In genomic region chr11:134574425-134574824, GRCh38 we compare ENCODE assay signal across 20 cellular contexts.
"Had no signal": no experiment of that assay in that cellular context is flagged by ENCODE, and none has a peak within 500 bp of the region (broad histone marks: within the 10 kb centered on the region; RNA-seq: fewer than 3 reads in every experiment).

No MANE protein-coding gene starts in this region.

- H3K4me3 Mint-ChIP-seq: activated CD4-positive, alpha-beta memory T cell treated with anti-CD3 and anti-CD28 coated beads, Interleukin-2, amount 10 ng/mL, durations not matched to agents 7 days and 5 days; naive B cell; neural crest cell; stimulated activated effector memory CD8-positive, alpha-beta T cell treated with anti-CD3 and anti-CD28 coated beads, Interleukin-12 subunit alpha, Interleukin-12 subunit beta, amount 100 ng/mL, for 72 hours; T-helper 2 cell treated with Interferon-gamma antibody and Interleukin-4, amounts not matched to agents 5 μg/mL and 100 μg/mL, for 36 hours had no signal

- H3K36me3 ChIP-seq: adrenal gland, left lung, pancreas, right lobe of liver, thoracic aorta, upper lobe of left lung had no signal

- H3K4me1 ChIP-seq: adrenal gland, foreskin keratinocyte, left lung, pancreas, right lobe of liver, upper lobe of left lung had no signal

- H3K4me2 ChIP-seq: smooth muscle cell had no signal

- H3K9me3 Mint-ChIP-seq: activated CD4-positive, alpha-beta memory T cell treated with anti-CD3 and anti-CD28 coated beads, Interleukin-2, amount 10 ng/mL, durations not matched to agents 7 days and 5 days; activated naive CD4-positive, alpha-beta T cell treated with anti-CD3 and anti-CD28 coated beads, Interleukin-2, amount 50 U/mL, for 72 hours; neural crest cell; stimulated activated effector memory CD8-positive, alpha-beta T cell treated with anti-CD3 and anti-CD28 coated beads, Interleukin-12 subunit alpha, Interleukin-12 subunit beta, amount 100 ng/mL, for 72 hours; T-helper 2 cell treated with Interferon-gamma antibody and Interleukin-4, amounts not matched to agents 5 μg/mL and 100 μg/mL, for 36 hours had no signal

- H3K27me3 Mint-ChIP-seq: naive B cell had no signal

- H3K4me3 ChIP-seq: adrenal gland, left lung, pancreas, right lobe of liver, SK-N-MC, smooth muscle cell, thoracic aorta, upper lobe of left lung had no signal

- H3K9me3 ChIP-seq: adrenal gland, left lung, pancreas, right lobe of liver, thoracic aorta, upper lobe of left lung had no signal

- H3K27ac ChIP-seq: adrenal gland, epithelial cell of prostate, foreskin keratinocyte, left lung, pancreas, right lobe of liver, SK-N-MC, thoracic aorta, upper lobe of left lung had no signal

- H3K27ac Mint-ChIP-seq: activated CD4-positive, alpha-beta memory T cell treated with anti-CD3 and anti-CD28 coated beads, Interleukin-2, amount 10 ng/mL, durations not matched to agents 7 days and 5 days; naive B cell; stimulated activated effector memory CD8-positive, alpha-beta T cell treated with anti-CD3 and anti-CD28 coated beads, Interleukin-12 subunit alpha, Interleukin-12 subunit beta, amount 100 ng/mL, for 72 hours; T-helper 2 cell treated with Interferon-gamma antibody and Interleukin-4, amounts not matched to agents 5 μg/mL and 100 μg/mL, for 36 hours had no signal

- ATAC-seq: activated naive CD4-positive, alpha-beta T cell treated with anti-CD3 and anti-CD28 coated beads, Interleukin-2, amount 50 U/mL, for 72 hours; foreskin keratinocyte; left lung; pancreas; right lobe of liver; stimulated activated effector memory CD8-positive, alpha-beta T cell treated with anti-CD3 and anti-CD28 coated beads, Interleukin-12 subunit alpha, Interleukin-12 subunit beta, amount 100 ng/mL, for 72 hours had no signal

- H3K36me3 Mint-ChIP-seq: activated naive CD4-positive, alpha-beta T cell treated with anti-CD3 and anti-CD28 coated beads, Interleukin-2, amount 50 U/mL, for 72 hours; naive B cell; stimulated activated effector memory CD8-positive, alpha-beta T cell treated with anti-CD3 and anti-CD28 coated beads, Interleukin-12 subunit alpha, Interleukin-12 subunit beta, amount 100 ng/mL, for 72 hours had no signal

- DNase-seq: activated CD4-positive, alpha-beta memory T cell treated with anti-CD3 and anti-CD28 coated beads, Interleukin-2, amount 10 ng/mL, durations not matched to agents 7 days and 5 days; activated CD4-positive, alpha-beta T cell treated with anti-CD3 and anti-CD28 coated beads for 4 hours; activated gamma-delta T cell; adrenal gland; foreskin keratinocyte; hippocampal formation; left lung; naive B cell; pancreas; right lobe of liver; stimulated activated CD4-positive, alpha-beta T cell treated with anti-CD3 and anti-CD28 coated beads, Interleukin-4, amount 100 ng/mL, for 24 hours; upper lobe of left lung had no signal

- H3K4me1 Mint-ChIP-seq: activated CD4-positive, alpha-beta memory T cell treated with anti-CD3 and anti-CD28 coated beads, Interleukin-2, amount 10 ng/mL, durations not matched to agents 7 days and 5 days; naive B cell; neural crest cell; stimulated activated effector memory CD8-positive, alpha-beta T cell treated with anti-CD3 and anti-CD28 coated beads, Interleukin-12 subunit alpha, Interleukin-12 subunit beta, amount 100 ng/mL, for 72 hours had no signal

- H3K27me3 ChIP-seq: adrenal gland, foreskin keratinocyte, right lobe of liver, upper lobe of left lung had no signal
